ENCODE assay signal across 26 cellular contexts in the genomic region with DNA sequence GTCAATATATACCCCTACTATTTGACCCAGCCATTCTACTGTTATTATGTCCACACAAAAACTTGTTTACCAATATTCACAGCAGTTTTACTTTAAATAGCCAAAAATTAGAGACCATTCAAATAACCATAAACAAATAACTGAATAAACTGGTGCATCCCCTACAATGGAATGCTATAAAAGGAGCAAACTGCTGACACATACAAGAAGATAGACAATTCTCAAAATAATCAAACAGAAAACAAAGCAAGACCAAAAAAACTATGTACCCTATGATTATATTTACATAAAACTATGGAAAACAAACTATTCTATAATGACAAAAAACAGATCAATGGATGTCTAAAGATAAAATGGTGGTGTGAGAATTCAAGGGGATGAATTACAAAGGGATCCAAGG.
"Had no signal": no experiment of that assay in that cellular context is flagged by ENCODE, and none has a peak within 500 bp of the region (broad histone marks: within the 10 kb centered on the region; RNA-seq: fewer than 3 reads in every experiment).

No MANE protein-coding gene starts in this region.

- H3K9me3 ChIP-seq: stomach, suprapubic skin, testis, thoracic aorta, thyroid gland, tibial artery, tibial nerve, transverse colon, upper lobe of left lung, upper lobe of right lung, uterus, vagina had no signal

- H3K36me3 ChIP-seq: uterus had no signal

- H3K4me1 ChIP-seq: stomach, suprapubic skin, testis, thyroid gland, tibial artery, tibial nerve, transverse colon, upper lobe of left lung, upper lobe of right lung, uterus, vagina had no signal

- ATAC-seq: stimulated activated effector memory CD8-positive, alpha-beta T cell treated with anti-CD3 and anti-CD28 coated beads, Interleukin-12 subunit alpha, Interleukin-12 subunit beta, amount 100 ng/mL, for 72 hours; stimulated activated memory B cell treated with anti-CD40 and anti-IgM and Interleukin-4, amounts not matched to agents 10 μg/mL and 1 μg/mL and 100 μg/mL, for 72 hours; stimulated activated naive B cell treated with anti-CD40 and anti-IgM and Interleukin-4, amounts not matched to agents 10 μg/mL and 1 μg/mL and 100 μg/mL, for 72 hours; stimulated activated naive CD8-positive, alpha-beta T cell treated with anti-CD3 and anti-CD28 coated beads, Interleukin-15, amount 100 ng/mL, for 72 hours; stimulated activated naive CD8-positive, alpha-beta T cell treated with anti-CD3 and anti-CD28 coated beads, Interleukin-15, Interleukin-2, amounts not matched to agents 100 U/mL and 50 U/mL, for 24 hours; upper lobe of right lung had no signal

- FAIRE-seq: urothelium cell line had no signal

- H3K4me3 ChIP-seq: stomach, suprapubic skin, testis, thoracic aorta, thyroid gland, tibial artery, tibial nerve, transverse colon, upper lobe of left lung, upper lobe of right lung, uterus, vagina had no signal

- H3K27ac ChIP-seq: stomach, suprapubic skin, testis, thoracic aorta, thyroid gland, tibial artery, tibial nerve, transverse colon, upper lobe of left lung, upper lobe of right lung, uterus, vagina had no signal

- H3K27me3 ChIP-seq: stomach, suprapubic skin, testis, thyroid gland, tibial artery, tibial nerve, transverse colon, upper lobe of left lung, upper lobe of right lung, uterus, vagina had no signal

- DNase-seq: stimulated activated CD4-positive, alpha-beta T cell treated with anti-CD3 and anti-CD28 coated beads, Interleukin-2, amount 100 ng/mL, for 48 hours; stimulated activated CD4-positive, alpha-beta T cell treated with anti-CD3 and anti-CD28 coated beads, Interleukin-4, amount 100 ng/mL, for 1 hour; stimulated activated CD4-positive, alpha-beta T cell treated with anti-CD3 and anti-CD28 coated beads, Interleukin-4, amount 100 ng/mL, for 24 hours; stimulated activated CD4-positive, alpha-beta T cell treated with anti-CD3 and anti-CD28 coated beads, Interleukin-4, amount 100 ng/mL, for 4 hours; stimulated activated CD8-positive, alpha-beta memory T cell treated with anti-CD3 and anti-CD28 coated beads, Interleukin-4, amount 100 ng/mL, for 48 hours; stimulated activated naive B cell treated with anti-CD40 and anti-IgM and Interleukin-4, amounts not matched to agents 10 μg/mL and 1 μg/mL and 100 μg/mL, for 72 hours; stimulated activated naive CD4-positive, alpha-beta T cell; stimulated activated naive CD4-positive, alpha-beta T cell treated with Interleukin-2 at 50 U/mL for 16 hours; stimulated activated naive CD8-positive, alpha-beta T cell treated with anti-CD3 and anti-CD28 coated beads, Interleukin-15, amount 100 ng/mL, for 72 hours; stimulated activated naive CD8-positive, alpha-beta T cell treated with anti-CD3 and anti-CD28 coated beads, Interleukin-15, Interleukin-2, amounts not matched to agents 100 U/mL and 50 U/mL, for 24 hours; stomach; substantia nigra; testis; thyroid gland; tibial artery; transverse colon; upper lobe of left lung; upper lobe of right lung; uterus had no signal
